Comparison of ENCODE assay signal across 10 cellular contexts in the genomic region with DNA sequence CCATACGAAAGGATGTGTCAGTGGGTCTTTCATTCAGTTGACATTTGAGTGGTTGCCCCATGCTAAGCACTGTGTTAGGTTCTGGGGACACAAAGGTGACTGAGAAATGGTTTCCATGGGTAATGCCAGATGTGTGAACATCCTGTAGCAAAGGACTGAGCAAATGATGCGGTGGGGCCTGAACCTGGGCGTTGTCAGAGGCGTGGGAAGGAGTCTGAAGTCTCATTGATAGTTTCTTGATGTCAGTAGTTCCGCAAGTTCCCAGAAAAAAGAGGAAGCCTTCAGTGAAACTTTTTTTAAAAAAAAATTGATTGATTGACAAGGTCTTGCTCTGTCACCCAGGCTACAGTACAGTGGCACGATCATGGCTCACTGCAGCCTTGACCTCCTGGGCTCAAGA. TPM values are rescaled to one million over a fixed set of nuclear protein-coding genes. Genes with fewer than 3 reads are reported as not detected.
DNase-seq lines count a peak whose midpoint lies in the region; ATAC-seq, FAIRE-seq and TF ChIP-seq lines count a peak whose summit lies in the region.
"Had no signal": no experiment of that assay in that cellular context is flagged by ENCODE, and none has a peak within 500 bp of the region (broad histone marks: within the 10 kb centered on the region; RNA-seq: fewer than 3 reads in every experiment).

No MANE protein-coding gene starts in this region.

- no peak overlapping the region for H3K4me3 Mint-ChIP-seq in natural killer cell treated with Interleukin-12 subunit alpha and Interleukin-12 subunit beta and Interleukin-15 and Interleukin-18, amount 100 ng/mL, for 72 hours

- H4K20me1 ChIP-seq in OCI-LY3 (ENCODE audit: insufficient read depth, low read length) = peaks cover 72% of the 10 kb centered on the region

- peaks cover 52 to 62% of the 10 kb centered on the region in 2 donors for H3K4me1 Mint-ChIP-seq in natural killer cell treated with Interleukin-12 subunit alpha and Interleukin-12 subunit beta and Interleukin-15 and Interleukin-18, amount 100 ng/mL, for 72 hours (ENCODE audit: low read depth in 2 of 2)

- no peak for FAIRE-seq in GM12892 (lab: Jason Lieb, UNC)
- FAIRE-seq: islet of Langerhans had no signal

- H3K9me3 ChIP-seq in OCI-LY3 (ENCODE audit: insufficient read depth, low read length) = no peaks in the 10 kb centered on the region
- H3K9me3 ChIP-seq: Peyer's patch had no signal

- no peak overlapping the region for H3K4me3 ChIP-seq in OCI-LY3 (ENCODE audit: low read length)
- H3K4me3 ChIP-seq: Peyer's patch had no signal

- H3K9me3 Mint-ChIP-seq in natural killer cell treated with Interleukin-12 subunit alpha and Interleukin-12 subunit beta and Interleukin-15 and Interleukin-18, amount 100 ng/mL, for 72 hours = no peaks in the 10 kb centered on the region

- no peak overlapping the region for H2AFZ ChIP-seq in OCI-LY3 (ENCODE audit: low read depth, low read length)

- ATAC-seq in GM19043 (IDR thresholded peaks at IDR 0.05; ENCODE audit: low read depth, unreplicated experiment) = peak; percentile 45
- peak; percentile 24 for ATAC-seq in HG02870 (IDR thresholded peaks at IDR 0.05; ENCODE audit: unreplicated experiment)
- no peak for ATAC-seq in natural killer cell treated with Interleukin-12 subunit alpha and Interleukin-12 subunit beta and Interleukin-15 and Interleukin-18, amount 100 ng/mL, for 72 hours

- H3K4me2 ChIP-seq in OCI-LY3 (ENCODE audit: low read length) = peak overlapping the region; percentile 16

- peaks cover 83% of the 10 kb centered on the region for H3K79me2 ChIP-seq in OCI-LY3 (ENCODE audit: low read length)

- H3K9ac ChIP-seq in OCI-LY3 (ENCODE audit: low read length) = no peak overlapping the region

- TF ChIP-seq POLR2A in GM12892 (IDR thresholded peaks at IDR 0.05; ENCODE audit: low read depth, low read length) = no peak

- H3K27ac ChIP-seq in OCI-LY3 (ENCODE audit: low read length) = no peak overlapping the region

- H3K36me3 Mint-ChIP-seq in natural killer cell treated with Interleukin-12 subunit alpha and Interleukin-12 subunit beta and Interleukin-15 and Interleukin-18, amount 100 ng/mL, for 72 hours = no peaks in the 10 kb centered on the region

- TF ChIP-seq CTCF in OCI-LY3 (IDR thresholded peaks at IDR 0.05; ENCODE audit: low read depth, low read length) = no peak

- H3K27ac Mint-ChIP-seq in natural killer cell treated with Interleukin-12 subunit alpha and Interleukin-12 subunit beta and Interleukin-15 and Interleukin-18, amount 100 ng/mL, for 72 hours = peak overlapping the region; percentile 6 to 43

- H3K27me3 ChIP-seq in OCI-LY3 (ENCODE audit: low read depth, low read length) = peaks cover 8% of the 10 kb centered on the region; the same call in 1 of the 2 replicates
- H3K27me3 ChIP-seq: Peyer's patch had no signal

- no peaks in the 10 kb centered on the region for H3K36me3 ChIP-seq in OCI-LY3 (replicated peaks; ENCODE audit: low read depth, low read length)
- H3K36me3 ChIP-seq: Peyer's patch had no signal

- H3K27me3 Mint-ChIP-seq in natural killer cell treated with Interleukin-12 subunit alpha and Interleukin-12 subunit beta and Interleukin-15 and Interleukin-18, amount 100 ng/mL, for 72 hours = no peaks in the 10 kb centered on the region

- no peak for DNase-seq in natural killer cell treated with Interleukin-12 subunit alpha and Interleukin-12 subunit beta and Interleukin-15 and Interleukin-18, amount 100 ng/mL, for 72 hours (ENCODE audit: low spot score)
- DNase-seq in cerebellar nuclear complex (lab: John Stamatoyannopoulos, UW) = no peak
- no peak for DNase-seq in GM12892 (ENCODE audit: insufficient read length)
- no peak for DNase-seq in NK-92 (lab: John Stamatoyannopoulos, UW; ENCODE audit: unreplicated experiment)
- no peak for DNase-seq in hippocampal formation (lab: John Stamatoyannopoulos, UW)
- DNase-seq: Peyer's patch had no signal

- peaks cover 69% of the 10 kb centered on the region for H3K4me1 ChIP-seq in OCI-LY3 (ENCODE audit: low read length)

RNA-seq across cellular contexts. Expression of gene LIMS1, which starts 56.9 kb away (rescaled TPM):
- 10 to 100 TPM; 38.7 to 44.7 TPM for total RNA-seq in natural killer cell treated with Interleukin-12 subunit alpha and Interleukin-12 subunit beta and Interleukin-15 and Interleukin-18, amount 100 ng/mL, for 72 hours
- polyA plus RNA-seq in GM12892 (2012; ENCODE audit: missing spikeins) = 23.2 TPM

Comparison
In these comparisons a context has a peak if more than half of its experiments do, and no peak if none do; other contexts are left out.
1. ATAC-seq: peak in GM19043 (single experiment) and HG02870 (single experiment); none in natural killer cell treated with Interleukin-12 subunit alpha and Interleukin-12 subunit beta and Interleukin-15 and Interleukin-18, amount 100 ng/mL, for 72 hours (0 of 2).